ENCODE assay signal across 14 cellular contexts in genomic region chr7:132455306-132455705, GRCh38.
DNase-seq lines count a peak whose midpoint lies in the region; ATAC-seq lines count a peak whose summit lies in the region.
"Had no signal": no experiment of that assay in that cellular context is flagged by ENCODE, and none has a peak within 500 bp of the region (broad histone marks: within the 10 kb centered on the region; RNA-seq: fewer than 3 reads in every experiment).

No MANE protein-coding gene starts in this region.

- H3K4me3 Mint-ChIP-seq in activated naive CD4-positive, alpha-beta T cell treated with anti-CD3 and anti-CD28 coated beads, Interleukin-2, amount 10 ng/mL, durations not matched to agents 7 days and 5 days, result no peak overlapping the region
- no peak overlapping the region for H3K4me3 Mint-ChIP-seq in stimulated activated effector memory CD8-positive, alpha-beta T cell treated with anti-CD3 and anti-CD28 coated beads, Interleukin-12 subunit alpha, Interleukin-12 subunit beta, amount 100 ng/mL, for 72 hours

- H3K27ac Mint-ChIP-seq in activated naive CD4-positive, alpha-beta T cell treated with anti-CD3 and anti-CD28 coated beads, Interleukin-2, amount 10 ng/mL, durations not matched to agents 7 days and 5 days, result peak overlapping the region; percentile 68
- H3K27ac Mint-ChIP-seq in activated naive CD4-positive, alpha-beta T cell treated with anti-CD3 and anti-CD28 coated beads, Interleukin-2, amount 50 U/mL, for 72 hours, result peak overlapping the region; percentile 26 to 33
- no peak overlapping the region for H3K27ac Mint-ChIP-seq in stimulated activated effector memory CD8-positive, alpha-beta T cell treated with anti-CD3 and anti-CD28 coated beads, Interleukin-12 subunit alpha, Interleukin-12 subunit beta, amount 100 ng/mL, for 72 hours

- peaks cover 73% of the 10 kb centered on the region for H3K36me3 Mint-ChIP-seq in activated naive CD4-positive, alpha-beta T cell treated with anti-CD3 and anti-CD28 coated beads, Interleukin-2, amount 10 ng/mL, durations not matched to agents 7 days and 5 days
- no peaks in the 10 kb centered on the region for H3K36me3 Mint-ChIP-seq in activated naive CD4-positive, alpha-beta T cell treated with anti-CD3 and anti-CD28 coated beads, Interleukin-2, amount 50 U/mL, for 72 hours
- H3K36me3 Mint-ChIP-seq in stimulated activated effector memory CD8-positive, alpha-beta T cell treated with anti-CD3 and anti-CD28 coated beads, Interleukin-12 subunit alpha, Interleukin-12 subunit beta, amount 100 ng/mL, for 72 hours, result no peaks in the 10 kb centered on the region

- peak; percentile 60 to 69 for ATAC-seq in activated naive CD4-positive, alpha-beta T cell treated with anti-CD3 and anti-CD28 coated beads, Interleukin-2, amount 50 U/mL, for 72 hours
- ATAC-seq in stimulated activated effector memory CD8-positive, alpha-beta T cell treated with anti-CD3 and anti-CD28 coated beads, Interleukin-12 subunit alpha, Interleukin-12 subunit beta, amount 100 ng/mL, for 72 hours, result peak; percentile 83
- no peak for ATAC-seq in GM21529 (IDR thresholded peaks at IDR 0.05; ENCODE audit: unreplicated experiment)

- H3K4me1 Mint-ChIP-seq in activated naive CD4-positive, alpha-beta T cell treated with anti-CD3 and anti-CD28 coated beads, Interleukin-2, amount 10 ng/mL, durations not matched to agents 7 days and 5 days, result peaks cover 90% of the 10 kb centered on the region
- peaks cover 56% of the 10 kb centered on the region for H3K4me1 Mint-ChIP-seq in stimulated activated effector memory CD8-positive, alpha-beta T cell treated with anti-CD3 and anti-CD28 coated beads, Interleukin-12 subunit alpha, Interleukin-12 subunit beta, amount 100 ng/mL, for 72 hours

- CTCF ChIA-PET in activated naive CD4-positive, alpha-beta T cell treated with anti-CD3 and anti-CD28 coated beads, Interleukin-2, amount 10 ng/mL, durations not matched to agents 7 days and 5 days (lab: Charles Lee), result no interaction called here

- peaks cover 22% of the 10 kb centered on the region for H3K27me3 Mint-ChIP-seq in activated naive CD4-positive, alpha-beta T cell treated with anti-CD3 and anti-CD28 coated beads, Interleukin-2, amount 10 ng/mL, durations not matched to agents 7 days and 5 days

- DNase-seq in activated naive CD4-positive, alpha-beta T cell treated with anti-CD3 and anti-CD28 coated beads, Interleukin-2, amount 10 ng/mL, durations not matched to agents 7 days and 5 days, result no peak
- DNase-seq in activated naive CD4-positive, alpha-beta T cell treated with anti-CD3 and anti-CD28 coated beads, Interleukin-2, amount 50 U/mL, for 16 hours, result no peak
- DNase-seq in NCI-H1694 treated with DMSO at 0.1 percent for 48 hours (lab: John Stamatoyannopoulos, UW), result peak; percentile 55
- no peak for DNase-seq in activated naive CD4-positive, alpha-beta T cell treated with anti-CD3 and anti-CD28 coated beads, Interleukin-2, amount 50 U/mL, for 72 hours (ENCODE audit: low spot score in 2 of 2)
- no peak for DNase-seq in stimulated activated effector memory CD8-positive, alpha-beta T cell treated with anti-CD3 and anti-CD28 coated beads, Interleukin-12 subunit alpha, Interleukin-12 subunit beta, amount 100 ng/mL, for 72 hours (ENCODE audit: low spot score in 2 of 2)
- no peak for DNase-seq in SKM-1 (lab: John Stamatoyannopoulos, UW; ENCODE audit: unreplicated experiment)
- DNase-seq in NCI-H526 (lab: John Stamatoyannopoulos, UW), result no peak
- DNase-seq: erythroblast, MM.1S, NCI-H69, occipital lobe, stomach, SW 1271 had no signal

- H3K9me3 Mint-ChIP-seq in activated naive CD4-positive, alpha-beta T cell treated with anti-CD3 and anti-CD28 coated beads, Interleukin-2, amount 10 ng/mL, durations not matched to agents 7 days and 5 days, result peaks cover 16% of the 10 kb centered on the region
- H3K9me3 Mint-ChIP-seq in activated naive CD4-positive, alpha-beta T cell treated with anti-CD3 and anti-CD28 coated beads, Interleukin-2, amount 50 U/mL, for 72 hours, result peaks cover 0 to 7% of the 10 kb centered on the region in 2 donors
- H3K9me3 Mint-ChIP-seq in stimulated activated effector memory CD8-positive, alpha-beta T cell treated with anti-CD3 and anti-CD28 coated beads, Interleukin-12 subunit alpha, Interleukin-12 subunit beta, amount 100 ng/mL, for 72 hours, result no peaks in the 10 kb centered on the region
